ENCODE assay signal across 8 cellular contexts in the genomic region with DNA sequence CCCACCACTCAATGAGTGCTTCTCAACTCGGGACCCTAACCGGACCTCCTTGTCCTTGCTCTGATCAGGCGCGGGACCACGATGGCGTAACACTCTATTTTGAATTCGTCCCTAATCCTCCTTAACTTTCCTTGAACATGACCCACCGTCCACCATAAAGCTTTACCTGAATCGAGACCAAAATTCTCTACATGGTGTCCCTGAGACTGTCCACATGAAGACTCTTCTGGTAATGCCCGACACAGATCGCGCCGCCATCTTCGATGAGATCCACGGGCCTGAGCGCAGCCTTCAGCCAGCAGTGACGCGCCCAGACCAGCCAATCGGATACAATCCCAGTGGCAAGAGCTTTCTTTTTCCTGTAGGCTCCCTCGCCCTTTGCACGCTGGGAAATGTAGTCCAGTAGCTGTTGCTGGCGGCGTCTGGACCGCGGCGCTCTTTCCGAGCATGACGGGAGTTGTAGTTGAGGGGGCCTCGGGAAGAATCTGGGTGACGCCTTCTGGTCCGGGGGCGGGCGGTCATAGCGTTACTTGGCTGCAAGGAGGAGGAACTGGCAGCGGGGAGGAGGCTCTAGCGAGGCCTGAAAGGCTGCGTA. TPM values are rescaled to one million over a fixed set of nuclear protein-coding genes. Genes with fewer than 3 reads are reported as not detected.
DNase-seq lines count a peak whose midpoint lies in the region; ATAC-seq and TF ChIP-seq lines count a peak whose summit lies in the region.

TSS of gene MRPL50 (minus strand) at position 284 of the 595 bp plus-strand sequence. CDS start at position 258, 26 bp downstream.
TSS of gene ZNF189 (plus strand) at position 517 of the 595 bp plus-strand sequence. CDS start 306 bp downstream, outside the sequence.

- peak in 1 of 2 donors; percentile 33 for TF ChIP-seq RAD21 in liver (IDR thresholded peaks at IDR 0.05)

- no peak for TF ChIP-seq CTCF in liver (IDR thresholded peaks at IDR 0.05; ENCODE audit: low read depth, low read length, missing input control)

- H3K4me3 ChIP-seq in liver (ENCODE audit: low read depth in 1 of 3, low read length in 3 of 3): peak within 1 kb of the TSS; percentile 83 to 94 (median 90)

- peaks cover 7 to 29% (median 26%) of the 10 kb centered on the region in 4 donors for H3K36me3 ChIP-seq in liver (ENCODE audit: control insufficient read depth in 4 of 4, insufficient read depth in 3 of 4, low read depth in 1 of 4, low read length in 3 of 4)

- DNase-seq in C1 segment of cervical spinal cord (lab: John Stamatoyannopoulos, UW): peak; percentile 72 to 99 (median 96)
- peak; percentile 98 for DNase-seq in NCI-H748 treated with DMSO at 0.1 percent for 48 hours (lab: John Stamatoyannopoulos, UW)
- peak; percentile 96 to 97 for DNase-seq in activated CD4-positive, alpha-beta T cell treated with anti-CD3 and anti-CD28 coated beads, Interleukin-2, amount 50 U/mL, for 4 hours
- DNase-seq in dermis microvascular lymphatic vessel endothelial cell (ENCODE audit: low read depth in 2 of 2): peak; percentile 95 to 99
- DNase-seq in stimulated activated CD4-positive, alpha-beta T cell treated with anti-CD3 and anti-CD28 coated beads, Interleukin-4, amount 100 ng/mL, for 24 hours: peak; percentile 97

- ATAC-seq in GM19372 (IDR thresholded peaks at IDR 0.05; ENCODE audit: low read depth, unreplicated experiment): peak; percentile 95
- ATAC-seq in HG03558 (IDR thresholded peaks at IDR 0.05; ENCODE audit: extremely low read depth, unreplicated experiment): peak; percentile 96

- H3K9ac ChIP-seq in liver (ENCODE audit: low read depth in 1 of 2, low read length in 2 of 2): peak within 1 kb of the TSS; percentile 94 to 99

- peaks cover 0 to 5% (median 2%) of the 10 kb centered on the region in 4 donors for H3K9me3 ChIP-seq in liver (ENCODE audit: control insufficient read depth in 4 of 4, low read length in 3 of 4)

- under 1% methylated on average over 37 of the region's 37 CpGs for WGBS in liver

- peaks cover 6 to 40% (median 20%) of the 10 kb centered on the region in 4 donors for H3K4me1 ChIP-seq in liver (ENCODE audit: control insufficient read depth in 4 of 4, insufficient read depth in 4 of 4, low read length in 3 of 4)

- H3K27me3 ChIP-seq in liver (ENCODE audit: control insufficient read depth in 4 of 4, insufficient read depth in 4 of 4, low read length in 3 of 4): no peaks in the 10 kb centered on the region

- H3K27ac ChIP-seq in liver (ENCODE audit: low read depth in 1 of 2, low read length in 2 of 2): peak within 1 kb of the TSS; percentile 93 to 96

TF ChIP-seq in liver, 16 proteins besides CTCF, POLR2A, EP300 and RAD21:
- TF ChIP-seq FOXA1 (IDR thresholded peaks at IDR 0.05) (peak; percentile 57), HNF4A (conservative IDR thresholded peaks at IDR 0.05) (peak in 1 of 2 donors; percentile 44), FOXA2 (IDR thresholded peaks at IDR 0.05) (no peak), JUND (IDR thresholded peaks at IDR 0.05) (peak; percentile 13 to 45), GABPA (IDR thresholded peaks at IDR 0.05 in 1 of 2, conservative IDR thresholded peaks at IDR 0.05 in 1 of 2) (peak; percentile 15 to 80), HNF4G (IDR thresholded peaks at IDR 0.05) (no peak), SP1 (IDR thresholded peaks at IDR 0.05) (peak; percentile 70), YY1 (IDR thresholded peaks at IDR 0.05) (peak; percentile 99), NR2F2 (IDR thresholded peaks at IDR 0.05) (no peak), RXRA (IDR thresholded peaks at IDR 0.05) (peak in 1 of 2 donors; percentile 45), TAF1 (conservative IDR thresholded peaks at IDR 0.05) (peak; percentile 78), EGR1 (IDR thresholded peaks at IDR 0.05; ENCODE audit: low read depth in 2 of 2) (peak; percentile 88 to 95)
- TF ChIP-seq, protein P1, sequence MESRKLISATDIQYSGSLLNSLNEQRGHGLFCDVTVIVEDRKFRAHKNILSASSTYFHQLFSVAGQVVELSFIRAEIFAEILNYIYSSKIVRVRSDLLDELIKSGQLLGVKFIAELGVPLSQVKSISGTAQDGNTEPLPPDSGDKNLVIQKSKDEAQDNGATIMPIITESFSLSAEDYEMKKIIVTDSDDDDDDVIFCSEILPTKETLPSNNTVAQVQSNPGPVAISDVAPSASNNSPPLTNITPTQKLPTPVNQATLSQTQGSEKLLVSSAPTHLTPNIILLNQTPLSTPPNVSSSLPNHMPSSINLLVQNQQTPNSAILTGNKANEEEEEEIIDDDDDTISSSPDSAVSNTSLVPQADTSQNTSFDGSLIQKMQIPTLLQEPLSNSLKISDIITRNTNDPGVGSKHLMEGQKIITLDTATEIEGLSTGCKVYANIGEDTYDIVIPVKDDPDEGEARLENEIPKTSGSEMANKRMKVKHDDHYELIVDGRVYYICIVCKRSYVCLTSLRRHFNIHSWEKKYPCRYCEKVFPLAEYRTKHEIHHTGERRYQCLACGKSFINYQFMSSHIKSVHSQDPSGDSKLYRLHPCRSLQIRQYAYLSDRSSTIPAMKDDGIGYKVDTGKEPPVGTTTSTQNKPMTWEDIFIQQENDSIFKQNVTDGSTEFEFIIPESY (IDR thresholded peaks at IDR 0.05): peak; percentile 90
- TF ChIP-seq, protein P2, sequence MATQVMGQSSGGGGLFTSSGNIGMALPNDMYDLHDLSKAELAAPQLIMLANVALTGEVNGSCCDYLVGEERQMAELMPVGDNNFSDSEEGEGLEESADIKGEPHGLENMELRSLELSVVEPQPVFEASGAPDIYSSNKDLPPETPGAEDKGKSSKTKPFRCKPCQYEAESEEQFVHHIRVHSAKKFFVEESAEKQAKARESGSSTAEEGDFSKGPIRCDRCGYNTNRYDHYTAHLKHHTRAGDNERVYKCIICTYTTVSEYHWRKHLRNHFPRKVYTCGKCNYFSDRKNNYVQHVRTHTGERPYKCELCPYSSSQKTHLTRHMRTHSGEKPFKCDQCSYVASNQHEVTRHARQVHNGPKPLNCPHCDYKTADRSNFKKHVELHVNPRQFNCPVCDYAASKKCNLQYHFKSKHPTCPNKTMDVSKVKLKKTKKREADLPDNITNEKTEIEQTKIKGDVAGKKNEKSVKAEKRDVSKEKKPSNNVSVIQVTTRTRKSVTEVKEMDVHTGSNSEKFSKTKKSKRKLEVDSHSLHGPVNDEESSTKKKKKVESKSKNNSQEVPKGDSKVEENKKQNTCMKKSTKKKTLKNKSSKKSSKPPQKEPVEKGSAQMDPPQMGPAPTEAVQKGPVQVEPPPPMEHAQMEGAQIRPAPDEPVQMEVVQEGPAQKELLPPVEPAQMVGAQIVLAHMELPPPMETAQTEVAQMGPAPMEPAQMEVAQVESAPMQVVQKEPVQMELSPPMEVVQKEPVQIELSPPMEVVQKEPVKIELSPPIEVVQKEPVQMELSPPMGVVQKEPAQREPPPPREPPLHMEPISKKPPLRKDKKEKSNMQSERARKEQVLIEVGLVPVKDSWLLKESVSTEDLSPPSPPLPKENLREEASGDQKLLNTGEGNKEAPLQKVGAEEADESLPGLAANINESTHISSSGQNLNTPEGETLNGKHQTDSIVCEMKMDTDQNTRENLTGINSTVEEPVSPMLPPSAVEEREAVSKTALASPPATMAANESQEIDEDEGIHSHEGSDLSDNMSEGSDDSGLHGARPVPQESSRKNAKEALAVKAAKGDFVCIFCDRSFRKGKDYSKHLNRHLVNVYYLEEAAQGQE (IDR thresholded peaks at IDR 0.05): peak; percentile 91
- TF ChIP-seq, protein P3, sequence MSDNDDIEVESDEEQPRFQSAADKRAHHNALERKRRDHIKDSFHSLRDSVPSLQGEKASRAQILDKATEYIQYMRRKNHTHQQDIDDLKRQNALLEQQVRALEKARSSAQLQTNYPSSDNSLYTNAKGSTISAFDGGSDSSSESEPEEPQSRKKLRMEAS (IDR thresholded peaks at IDR 0.05): peak; percentile 74
- TF ChIP-seq, protein P4, sequence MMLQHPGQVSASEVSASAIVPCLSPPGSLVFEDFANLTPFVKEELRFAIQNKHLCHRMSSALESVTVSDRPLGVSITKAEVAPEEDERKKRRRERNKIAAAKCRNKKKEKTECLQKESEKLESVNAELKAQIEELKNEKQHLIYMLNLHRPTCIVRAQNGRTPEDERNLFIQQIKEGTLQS (IDR thresholded peaks at IDR 0.05): peak; percentile 23

RNA-seq across cellular contexts. Expression of gene MRPL50, which starts in this region (rescaled TPM):
- 12.4 and 14.1 TPM in 2 replicates for total RNA-seq in dermis microvascular lymphatic vessel endothelial cell
- 10 to 100 TPM in 1 of 2 donors, 1 to 10 TPM in 1; 9.0 to 11.9 TPM for total RNA-seq in liver
- 10 to 100 TPM in 1 of 2 donors, 1 to 10 TPM in 1; 5.7 to 12.3 TPM for polyA plus RNA-seq in liver

RNA-seq across cellular contexts. Expression of gene ZNF189, which starts in this region (rescaled TPM):
- 21.7 and 23.1 TPM in 2 replicates for total RNA-seq in dermis microvascular lymphatic vessel endothelial cell
- 10 to 100 TPM; 11.4 to 16.1 TPM for total RNA-seq in liver
- 1 to 10 TPM; 4.4 to 5.1 TPM for polyA plus RNA-seq in liver

Comparison
In these comparisons a context has a peak if more than half of its experiments do, and no peak if none do; other contexts are left out.
1. Peak in every context shown above with its lines: DNase-seq, ATAC-seq, H3K4me3 ChIP-seq and H3K27ac ChIP-seq.